16 cellular contexts compared by ENCODE assay signal in genomic region chr7:117218700-117219099, GRCh38.
DNase-seq lines count a peak whose midpoint lies in the region; ATAC-seq and TF ChIP-seq lines count a peak whose summit lies in the region.
"Had no signal": no experiment of that assay in that cellular context is flagged by ENCODE, and none has a peak within 500 bp of the region (broad histone marks: within the 10 kb centered on the region; RNA-seq: fewer than 3 reads in every experiment).

No MANE protein-coding gene starts in this region.

- H3K4me3 Mint-ChIP-seq in HFFc6 (no peak overlapping the region), osteocyte (ENCODE audit: unreplicated experiment) (no peak overlapping the region)
- H3K4me3 Mint-ChIP-seq: B cell; CD4-positive, alpha-beta T cell; H9 had no signal

- no peak overlapping the region for H3K4me3 ChIP-seq in adipocyte (ENCODE audit: low read length)
- H3K4me3 ChIP-seq: GM12878 had no signal

- H3K27ac Mint-ChIP-seq in HFFc6 (0 out of 2 replicates have a peak overlapping the region, but pooled peaks have one; percentile 20), osteocyte (ENCODE audit: unreplicated experiment) (peak overlapping the region; percentile 89)
- H3K27ac Mint-ChIP-seq: B cell; CD4-positive, alpha-beta T cell had no signal

- TF ChIP-seq CTCF in HFFc6 (IDR thresholded peaks at IDR 0.05) (no peak), foreskin keratinocyte (conservative IDR thresholded peaks at IDR 0.05) (no peak), osteocyte (IDR thresholded peaks at IDR 0.05) (no peak)

- H3K27me3 Mint-ChIP-seq in HFFc6 (ENCODE audit: insufficient read depth), result no peaks in the 10 kb centered on the region
- no peaks in the 10 kb centered on the region for H3K27me3 Mint-ChIP-seq in osteocyte (ENCODE audit: unreplicated experiment)
- H3K27me3 Mint-ChIP-seq: B cell; CD4-positive, alpha-beta T cell had no signal

- H3K36me3 Mint-ChIP-seq in HFFc6 (ENCODE audit: low read depth), result peaks cover 9% of the 10 kb centered on the region
- peaks cover 51% of the 10 kb centered on the region for H3K36me3 Mint-ChIP-seq in osteocyte (ENCODE audit: unreplicated experiment)

- H3K9me3 Mint-ChIP-seq in HFFc6, result no peaks in the 10 kb centered on the region
- no peaks in the 10 kb centered on the region for H3K9me3 Mint-ChIP-seq in osteocyte (ENCODE audit: unreplicated experiment)
- H3K9me3 Mint-ChIP-seq: CD4-positive, alpha-beta T cell; H9 had no signal

- no peaks in the 10 kb centered on the region for H3K4me1 ChIP-seq in adipocyte (ENCODE audit: control insufficient read depth, insufficient read depth, low read length)
- peaks cover 10% of the 10 kb centered on the region for H3K4me1 ChIP-seq in foreskin keratinocyte

- H3K36me3 ChIP-seq in adipocyte (ENCODE audit: control insufficient read depth, insufficient read depth, low read length, severe bottlenecking), result peaks cover 6% of the 10 kb centered on the region

- no peak overlapping the region for H3K27ac ChIP-seq in foreskin keratinocyte

- H3K27me3 ChIP-seq in adipocyte (replicated peaks; ENCODE audit: control insufficient read depth, insufficient read depth, low read length) (no peaks in the 10 kb centered on the region), foreskin keratinocyte (no peaks in the 10 kb centered on the region)

- peak; percentile 26 for ATAC-seq in foreskin keratinocyte
- ATAC-seq: HepG2 had no signal

- H3K9me3 ChIP-seq in adipocyte (ENCODE audit: control insufficient read depth, low read length), result no peaks in the 10 kb centered on the region

- DNase-seq in HFFc6 (no peak), adipocyte (ENCODE audit: low read depth) (peak; percentile 27), foreskin keratinocyte (peak in 1 of 2 donors; percentile 24), osteocyte (ENCODE audit: extremely low spot score, unreplicated experiment) (no peak), cerebellar cortex (ENCODE audit: low spot score) (no peak), OCI-M1 (lab: John Stamatoyannopoulos, UW) (no peak), T-helper 9 cell (no peak)
- DNase-seq: C1 segment of cervical spinal cord; Calu3; CD4-positive, alpha-beta T cell; DMS 273 treated with DMSO at 0.1 percent for 48 hours; GOT3; H9 had no signal

- H3K4me1 Mint-ChIP-seq in HFFc6 (ENCODE audit: low read depth) (peaks cover 42% of the 10 kb centered on the region), osteocyte (ENCODE audit: unreplicated experiment) (peaks cover 52% of the 10 kb centered on the region)
- H3K4me1 Mint-ChIP-seq: B cell, H9 had no signal

- no peak overlapping the region for H3K9ac ChIP-seq in adipocyte (ENCODE audit: low read length)
